Comparison of ENCODE assay signal across 12 cellular contexts in genomic region chr5:151153300-151153699, GRCh38. TPM values are rescaled to one million over a fixed set of nuclear protein-coding genes. Genes with fewer than 3 reads are reported as not detected.
DNase-seq lines count a peak whose midpoint lies in the region; ATAC-seq and TF ChIP-seq lines count a peak whose summit lies in the region.
"Had no signal": no experiment of that assay in that cellular context is flagged by ENCODE, and none has a peak within 500 bp of the region (broad histone marks: within the 10 kb centered on the region; RNA-seq: fewer than 3 reads in every experiment).

No MANE protein-coding gene starts in this region.

- H3K4me3 Mint-ChIP-seq in activated T-helper 17 cell treated with anti-CD3 and anti-CD28 coated beads, Interleukin-2, amount 50 U/mL, for 72 hours: peak overlapping the region; percentile 91
- peak overlapping the region; percentile 61 to 97 (median 94) for H3K4me3 Mint-ChIP-seq in naive thymus-derived CD4-positive, alpha-beta T cell

- H3K9me3 Mint-ChIP-seq in activated T-helper 17 cell treated with anti-CD3 and anti-CD28 coated beads, Interleukin-2, amount 50 U/mL, for 72 hours: no peaks in the 10 kb centered on the region
- H3K9me3 Mint-ChIP-seq in naive thymus-derived CD4-positive, alpha-beta T cell: peaks cover 0 to 1% (median 0%) of the 10 kb centered on the region in 11 donors

- H3K4me1 ChIP-seq in cardiac muscle cell (ENCODE audit: low read depth): peaks cover 64% of the 10 kb centered on the region
- H3K4me1 ChIP-seq in naive thymus-derived CD4-positive, alpha-beta T cell (ENCODE audit: control insufficient read depth in 2 of 2, insufficient read depth in 2 of 2, low read length in 2 of 2): peaks cover 73 to 82% of the 10 kb centered on the region in 2 donors
- peaks cover 79% of the 10 kb centered on the region for H3K4me1 ChIP-seq in vagina

- H3K4me3 ChIP-seq in cardiac muscle cell (no peak overlapping the region), vagina (no peak overlapping the region)
- no peak overlapping the region for H3K4me3 ChIP-seq in naive thymus-derived CD4-positive, alpha-beta T cell (ENCODE audit: low read length)
- H3K4me3 ChIP-seq: prostate gland had no signal

- no peaks in the 10 kb centered on the region for H3K27me3 Mint-ChIP-seq in activated T-helper 17 cell treated with anti-CD3 and anti-CD28 coated beads, Interleukin-2, amount 50 U/mL, for 72 hours
- no peaks in the 10 kb centered on the region for H3K27me3 Mint-ChIP-seq in naive thymus-derived CD4-positive, alpha-beta T cell

- intact Hi-C loops in cardiac septum (cut with DNase I) (no loop called here), vagina (cut with DNase I) (no loop called here)
- intact Hi-C loops in naive thymus-derived CD4-positive, alpha-beta T cell (cut with micrococcal nuclease): loop anchor here (5.0 kb wide), 2 partner anchors 371 to 741 kb away; partner anchors contain the start of gene CD74 (in 1 of the 2)

- DNase-seq in cardiac muscle cell (ENCODE audit: low read depth in 1 of 2, low spot score in 1 of 2): no peak
- DNase-seq in cardiac septum (ENCODE audit: low spot score): no peak
- DNase-seq in naive thymus-derived CD4-positive, alpha-beta T cell: no peak
- DNase-seq in vagina (ENCODE audit: extremely low spot score in 2 of 2): no peak
- no peak for DNase-seq in ureter (ENCODE audit: low spot score)
- DNase-seq: AML-193, NCI-H510A treated with DMSO at 0.1 percent for 48 hours, SHP77 treated with DMSO at 0.1 percent for 48 hours had no signal

- no peaks in the 10 kb centered on the region for H3K36me3 ChIP-seq in cardiac muscle cell
- peaks cover 0 to 9% (median 0%) of the 10 kb centered on the region in 3 experiments for H3K36me3 ChIP-seq in naive thymus-derived CD4-positive, alpha-beta T cell (ENCODE audit: control insufficient read depth in 2 of 3, insufficient read depth in 3 of 3, low read length in 3 of 3)
- no peaks in the 10 kb centered on the region for H3K36me3 ChIP-seq in vagina
- H3K36me3 ChIP-seq: prostate gland had no signal

- H3K27me3 ChIP-seq in cardiac muscle cell (no peaks in the 10 kb centered on the region), vagina (no peaks in the 10 kb centered on the region)
- H3K27me3 ChIP-seq in naive thymus-derived CD4-positive, alpha-beta T cell (ENCODE audit: control insufficient read depth in 2 of 2, insufficient read depth in 2 of 2, low read length in 2 of 2): no peaks in the 10 kb centered on the region

- POLR2A ChIA-PET in naive thymus-derived CD4-positive, alpha-beta T cell (lab: Charles Lee): interaction anchor here (1.0 to 33.3 kb wide), 3 partner anchors 18 to 61 kb away, joined by 3 to 760 read pairs (median 4); no protein-coding TSS in a partner anchor

- peaks cover 93% of the 10 kb centered on the region for H3K36me3 Mint-ChIP-seq in activated T-helper 17 cell treated with anti-CD3 and anti-CD28 coated beads, Interleukin-2, amount 50 U/mL, for 72 hours (ENCODE audit: low read depth)
- peaks cover 0 to 49% (median 19%) of the 10 kb centered on the region in 5 donors for H3K36me3 Mint-ChIP-seq in naive thymus-derived CD4-positive, alpha-beta T cell

- no peaks in the 10 kb centered on the region for H3K9me3 ChIP-seq in cardiac muscle cell (ENCODE audit: low read depth)
- H3K9me3 ChIP-seq in naive thymus-derived CD4-positive, alpha-beta T cell (ENCODE audit: control insufficient read depth in 2 of 3, low read length in 3 of 3): no peaks in the 10 kb centered on the region
- H3K9me3 ChIP-seq in vagina: no peaks in the 10 kb centered on the region
- H3K9me3 ChIP-seq: prostate gland had no signal

- CTCF ChIA-PET in naive thymus-derived CD4-positive, alpha-beta T cell (lab: Charles Lee): interaction anchor here (0.7 to 5.6 kb wide), 2 partner anchors 15 to 28 kb away, joined by 3 to 50 read pairs; no protein-coding TSS in a partner anchor

- H3K27ac ChIP-seq in cardiac muscle cell: peak overlapping the region; percentile 81
- H3K27ac ChIP-seq in naive thymus-derived CD4-positive, alpha-beta T cell (ENCODE audit: low read depth, low read length): peak overlapping the region; percentile 92
- H3K27ac ChIP-seq in vagina: peak overlapping the region; percentile 90
- H3K27ac ChIP-seq: prostate gland had no signal

- TF ChIP-seq POLR2A in vagina (IDR thresholded peaks at IDR 0.05): no peak

- TF ChIP-seq CTCF in cardiac muscle cell (IDR thresholded peaks at IDR 0.05; ENCODE audit: low read depth, low read length) (no peak), vagina (IDR thresholded peaks at IDR 0.05) (no peak)

- peak overlapping the region; percentile 96 for H3K27ac Mint-ChIP-seq in activated T-helper 17 cell treated with anti-CD3 and anti-CD28 coated beads, Interleukin-2, amount 50 U/mL, for 72 hours
- H3K27ac Mint-ChIP-seq in naive thymus-derived CD4-positive, alpha-beta T cell: peak overlapping the region; percentile 89 to 99 (median 97)

- H3K4me1 Mint-ChIP-seq in activated T-helper 17 cell treated with anti-CD3 and anti-CD28 coated beads, Interleukin-2, amount 50 U/mL, for 72 hours: peaks cover 50% of the 10 kb centered on the region
- H3K4me1 Mint-ChIP-seq in naive thymus-derived CD4-positive, alpha-beta T cell: peaks cover 65 to 86% (median 80%) of the 10 kb centered on the region in 7 donors

- ATAC-seq in activated T-helper 17 cell treated with anti-CD3 and anti-CD28 coated beads, Interleukin-2, amount 50 U/mL, for 72 hours (replicated peaks): peak; percentile 21
- no peak for ATAC-seq in naive thymus-derived CD4-positive, alpha-beta T cell
- ATAC-seq in HG03108 (IDR thresholded peaks at IDR 0.05; ENCODE audit: unreplicated experiment): no peak
- ATAC-seq in HG03354 (IDR thresholded peaks at IDR 0.05; ENCODE audit: poor library complexity, severe bottlenecking, unreplicated experiment): no peak

RNA-seq across cellular contexts. Expression of gene ANXA6, which starts 4.3 kb away (rescaled TPM):
- total RNA-seq in cardiac muscle cell: 628 and 658 TPM in 2 replicates
- polyA plus RNA-seq in cardiac muscle cell: 404 and 448 TPM in 2 replicates
- total RNA-seq in cardiac septum: 257 TPM
- total RNA-seq in activated T-helper 17 cell treated with anti-CD3 and anti-CD28 coated beads, Interleukin-2, amount 50 U/mL, for 72 hours: 100 to 1,000 TPM; 432 to 559 TPM
- total RNA-seq in naive thymus-derived CD4-positive, alpha-beta T cell: 100 to 1,000 TPM; 212 to 512 (median 272) TPM
- 100 to 1,000 TPM; 272 to 295 TPM for polyA plus RNA-seq in naive thymus-derived CD4-positive, alpha-beta T cell
- 190 TPM for total RNA-seq in vagina
- 123 TPM for total RNA-seq in ureter

Comparison
In these comparisons a context has a peak if more than half of its experiments do, and no peak if none do; other contexts are left out.
1. intact Hi-C loops: an anchor here in naive thymus-derived CD4-positive, alpha-beta T cell (5.0 kb wide); none called in cardiac septum and vagina.